ENCODE assay signal across 8 cellular contexts in the genomic region with DNA sequence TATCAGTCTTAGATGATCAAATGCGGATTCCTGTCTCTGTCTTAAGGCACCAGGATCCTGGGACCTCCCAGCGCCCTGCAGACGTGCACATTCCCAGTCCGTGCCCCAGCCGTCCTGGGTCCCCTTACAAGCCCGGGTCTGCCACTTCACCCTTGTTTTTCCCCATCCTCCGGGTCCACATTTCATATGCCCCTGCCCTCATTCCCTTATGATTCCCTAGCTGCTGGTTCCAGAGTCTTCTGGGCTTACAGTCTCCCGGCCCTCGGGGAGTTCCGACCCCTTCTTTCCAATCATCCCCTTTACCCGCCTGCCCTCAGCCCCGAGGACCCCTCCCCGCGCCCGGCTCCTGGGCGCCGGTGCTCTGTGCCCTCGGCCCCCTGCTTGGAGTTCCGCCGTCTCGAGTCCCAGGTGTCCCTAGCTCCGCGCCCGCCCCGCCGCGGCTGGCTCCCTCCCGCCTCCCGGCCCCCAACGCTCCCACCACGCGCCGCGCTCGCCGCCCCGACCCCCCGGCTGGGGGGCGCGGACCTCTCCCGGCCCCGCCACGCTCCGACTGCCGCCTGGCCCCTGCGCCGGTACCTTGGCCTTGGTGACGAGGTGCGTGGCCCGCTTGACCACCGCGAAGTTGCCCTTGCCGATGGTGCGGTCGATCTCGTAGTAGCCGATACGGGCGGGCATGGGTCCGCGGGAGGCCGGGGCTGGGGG. TPM values are rescaled to one million over a fixed set of nuclear protein-coding genes. Genes with fewer than 3 reads are reported as not detected.
DNase-seq lines count a peak whose midpoint lies in the region; ATAC-seq, FAIRE-seq and TF ChIP-seq lines count a peak whose summit lies in the region.

No MANE protein-coding gene starts in this region.

- peak; percentile 43 for DNase-seq in AG08395 (ENCODE audit: low spot score)
- peak; percentile 36 for DNase-seq in RWPE1 (ENCODE audit: low spot score)
- DNase-seq in GM12878 (ENCODE audit: low read depth, low spot score) = no peak
- DNase-seq in NCI-H187 (lab: John Stamatoyannopoulos, UW) = no peak

- no peaks in the 10 kb centered on the region for H3K9me3 ChIP-seq in GM12878 (replicated peaks; ENCODE audit: control insufficient read depth, insufficient read depth, low read length)
- no peaks in the 10 kb centered on the region for H3K9me3 ChIP-seq in iPS-20b (ENCODE audit: insufficient read depth, low read depth, low read length)
- H3K9me3 ChIP-seq in skeletal muscle satellite cell (replicated peaks; ENCODE audit: low read length) = no peaks in the 10 kb centered on the region

- no TSS peak for BruUV-seq in GM12878 (replicated peaks; lab: Mats Ljungman, UMichigan)

- no peaks in the 10 kb centered on the region for H3K27me3 ChIP-seq in GM12878 (replicated peaks in 1 of 2; ENCODE audit: control insufficient read depth in 2 of 2, insufficient read depth in 2 of 2, low read length in 1 of 2)
- no peaks in the 10 kb centered on the region for H3K27me3 ChIP-seq in iPS-20b (ENCODE audit: insufficient read depth, low read length)
- no peaks in the 10 kb centered on the region for H3K27me3 ChIP-seq in skeletal muscle satellite cell (ENCODE audit: control insufficient read depth, insufficient read depth, low read length)

- TF ChIP-seq RAD21 in GM12878 (IDR thresholded peaks at IDR 0.05; ENCODE audit: insufficient read depth, low read depth, low read length) = no peak

- CTCF ChIA-PET in RWPE1 (lab: Yijun Ruan, JAX) (interaction anchor here (0.6 to 0.7 kb wide), 2 partner anchors 70 kb away, joined by 4 to 6 read pairs; no protein-coding TSS in a partner anchor), GM12878 (lab: Yijun Ruan, JAX) (interaction anchor here (0.6 to 3.8 kb wide), 12 partner anchors 8 to 219 kb away, joined by 3 to 21 read pairs (median 4); no protein-coding TSS in a partner anchor)

- ATAC-seq in GM18867 (IDR thresholded peaks at IDR 0.05; ENCODE audit: unreplicated experiment) (peak; percentile 26), HG03066 (IDR thresholded peaks at IDR 0.05; ENCODE audit: low read depth, unreplicated experiment) (peak; percentile 17), GM12878 (peak; percentile 2; the same call in 1 of the 3 replicates)

- peaks cover 59% of the 10 kb centered on the region for H3K79me2 ChIP-seq in GM12878 (ENCODE audit: control insufficient read depth, insufficient read depth, low read length)

- H3K4me3 ChIP-seq in GM12878 = peak overlapping the region; percentile 96
- H3K4me3 ChIP-seq in iPS-20b (ENCODE audit: low read length) = peak overlapping the region; percentile 81
- H3K4me3 ChIP-seq in skeletal muscle satellite cell (ENCODE audit: low read length) = peak overlapping the region; percentile 94

- intact Hi-C loops in GM12878 (cut with micrococcal nuclease; ENCODE audit: unreplicated experiment) = loop anchor here (2.0 to 5.0 kb wide), 2 partner anchors 117 to 170 kb away; no protein-coding TSS in a partner anchor

- in situ Hi-C loops in GM12878 (cut with MboI) = no loop called here

- TF ChIP-seq EP300 in GM12878 (IDR thresholded peaks at IDR 0.05; ENCODE audit: borderline replicate concordance in 1 of 2, control insufficient read depth in 1 of 2, low read depth in 2 of 2, low read length in 2 of 2) = no peak

- peak overlapping the region; percentile 68 for H3K9ac ChIP-seq in GM12878 (ENCODE audit: control insufficient read depth, insufficient read depth, low read length)
- peak overlapping the region; percentile 91 for H3K9ac ChIP-seq in iPS-20b (ENCODE audit: low read depth, low read length)
- H3K9ac ChIP-seq in skeletal muscle satellite cell (ENCODE audit: low read depth, low read length) = peak overlapping the region; percentile 96

- FAIRE-seq in GM12878 (lab: Jason Lieb, UNC) = no peak

- RAD21 ChIA-PET in GM12878 (lab: Charles Lee; ENCODE audit: unreplicated experiment) = interaction anchor here (0.6 to 5.6 kb wide), 17 partner anchors 24 to 326 kb away, joined by 3 to 41 read pairs (median 4); no protein-coding TSS in a partner anchor

- WGBS in GM12878 (ENCODE audit: insufficient coverage, insufficient replicate concordance, low lambda C conversion rate, missing lambda C conversion rate) = under 1% methylated on average over 10 of the region's 62 CpGs

- peak overlapping the region; percentile 92 for H3K27ac ChIP-seq in RWPE1
- H3K27ac ChIP-seq in GM12878 (ENCODE audit: control insufficient read depth, insufficient read depth) = peak overlapping the region; percentile 81
- H3K27ac ChIP-seq in iPS-20b (ENCODE audit: low read length) = peak overlapping the region; percentile 62

- POLR2A ChIA-PET in RWPE1 (lab: Yijun Ruan, JAX; ENCODE audit: low non-redundant PET) = interaction anchor here (0.6 kb wide), 1 partner anchor 81 kb away, joined by 3 read pairs; no protein-coding TSS in a partner anchor
- POLR2A ChIA-PET in GM12878 (lab: Charles Lee) = interaction anchor here (0.6 to 3.5 kb wide), 10 partner anchors 9 to 1038 kb away, joined by 3 to 17 read pairs (median 4); no protein-coding TSS in a partner anchor

- peak overlapping the region; percentile 41 for H2AFZ ChIP-seq in GM12878 (ENCODE audit: control insufficient read depth, low read depth, low read length)

- H3K4me1 ChIP-seq in GM12878 (ENCODE audit: control insufficient read depth, insufficient read depth, low read length) (peaks cover 31% of the 10 kb centered on the region), iPS-20b (ENCODE audit: insufficient read depth, low read length) (peaks cover 20% of the 10 kb centered on the region), skeletal muscle satellite cell (ENCODE audit: control insufficient read depth, insufficient read depth, low read length) (peaks cover 37% of the 10 kb centered on the region)

- H3K36me3 ChIP-seq in GM12878 (ENCODE audit: control insufficient read depth in 2 of 2, insufficient read depth in 2 of 2, low read length in 1 of 2) = no peaks in the 10 kb centered on the region
- no peaks in the 10 kb centered on the region for H3K36me3 ChIP-seq in iPS-20b (ENCODE audit: insufficient read depth, low read depth, low read length)
- H3K36me3 ChIP-seq in skeletal muscle satellite cell (ENCODE audit: insufficient read depth, low read length) = no peaks in the 10 kb centered on the region

- peaks cover 5% of the 10 kb centered on the region; the same call in 1 of the 2 replicates for H4K20me1 ChIP-seq in GM12878 (ENCODE audit: control insufficient read depth, insufficient read depth)

- no peak for TF ChIP-seq CTCF in RWPE1 (conservative IDR thresholded peaks at IDR 0.05; ENCODE audit: low read depth)
- no peak for TF ChIP-seq CTCF in GM12878 (IDR thresholded peaks at IDR 0.05 in 2 of 3, conservative IDR thresholded peaks at IDR 0.05 in 1 of 3; ENCODE audit: control insufficient read depth in 2 of 3, extremely low read depth in 1 of 3, insufficient read depth in 1 of 3, low read depth in 3 of 3, low read length in 3 of 3)

- SMC1A ChIA-PET in GM12878 (lab: Charles Lee; ENCODE audit: uncharacterized antibody, unreplicated experiment) = interaction anchor here (0.6 to 14.6 kb wide), 17 partner anchors 13 to 310 kb away, joined by 3 to 166 read pairs (median 5); a partner anchor contains a TSS

- H3K4me2 ChIP-seq in GM12878 (ENCODE audit: control insufficient read depth, insufficient read depth) (peak overlapping the region; percentile 96), skeletal muscle satellite cell (ENCODE audit: low read length) (peak overlapping the region; percentile 90)

- TF ChIP-seq POLR2A in GM12878 (IDR thresholded peaks at IDR 0.05; ENCODE audit: low read depth, low read length) = no peak

TF ChIP-seq in GM12878, 131 proteins besides CTCF, POLR2A, EP300 and RAD21 (continues in another document):
- peak; percentile 35; the same call in 1 of the 2 replicates for TF ChIP-seq GATAD2B (conservative IDR thresholded peaks at IDR 0.05; ENCODE audit: low read depth)
- no peak for TF ChIP-seq PAX8 (IDR thresholded peaks at IDR 0.05)
- 0 out of 4 replicates have a peak, but pooled peaks of 1 of the 2 experiments have one; percentile 5 for TF ChIP-seq IKZF2 (IDR thresholded peaks at IDR 0.05)

RNA-seq across cellular contexts. Expression of a gene that starts 0.5 kb away (rescaled TPM):
- 171 and 172 TPM in 2 replicates for total RNA-seq in GM12878 (2013; cell fraction: nucleolus; rRNA removed)
- total RNA-seq in GM12878 (2014; rRNA removed) (13.2 and 15.6 TPM in 2 replicates), GM12878 (2014; rRNA removed; fragmentation: Illumina TruSeq; extraction: Trizol) (10.7 and 12.1 TPM in 2 replicates), GM12878 (2021) (24.5 and 31.9 TPM in 2 replicates)
- polyA plus RNA-seq in GM12878 (2011; ENCODE audit: low read depth) = 10.1 TPM
- polyA plus RNA-seq in GM12878 (2011; rRNA removed) (10.4 and 11.4 TPM in 2 replicates), GM12878 (2014; fragmentation: Illumina TruSeq; extraction: Trizol) (14.5 and 16.9 TPM in 2 replicates), GM12878 (2014; fragmentation: Nextera tagmentation; extraction: Ambion mirVana) (1 to 10 TPM; 2.5 to 2.6 TPM), GM12878 (2014; rRNA removed) (14.8 and 15.4 TPM in 2 replicates), GM12878 (2016; fragmentation: Nextera tagmentation; extraction: Ambion mirVana) (10 to 100 TPM in 1 of 2 experiments, 1 to 10 TPM in 1; 2.5 to 10.8 TPM)
- polyA plus RNA-seq in GM12878 (2011; cell fraction: cytosol; rRNA removed) = 12.4 and 14.7 TPM in 2 replicates
- 43.4 and 58.1 TPM in 2 replicates for polyA plus RNA-seq in GM12878 (2011; cell fraction: nucleus; rRNA removed)
- polyA plus RNA-seq in GM12878 (2012) = 12.7 and 13.7 TPM in 2 replicates
- 34.7 and 37.3 TPM in 2 replicates for polyA minus RNA-seq in GM12878 (2011; rRNA and poly(A)+ RNA removed)
- polyA minus RNA-seq in GM12878 (2011; cell fraction: cytosol; rRNA and poly(A)+ RNA removed) = 14.4 and 16.5 TPM in 2 replicates
- 44.2 and 64.9 TPM in 2 replicates for polyA minus RNA-seq in GM12878 (2011; cell fraction: nucleus; rRNA and poly(A)+ RNA removed)
- 10.9 and 14.0 TPM in 2 replicates for total RNA-seq in skeletal muscle satellite cell (2012; rRNA removed)

RNA-seq across cellular contexts. Expression of a gene that starts 46.4 kb away (rescaled TPM):
- 53.3 and 53.4 TPM in 2 replicates for total RNA-seq in GM12878 (2013; cell fraction: nucleolus; rRNA removed)
- total RNA-seq in GM12878 (2014; rRNA removed) (47.5 and 62.2 TPM in 2 replicates), GM12878 (2014; rRNA removed; fragmentation: Illumina TruSeq; extraction: Trizol) (47.8 and 48.3 TPM in 2 replicates), GM12878 (2021) (49.3 and 49.6 TPM in 2 replicates)
- polyA plus RNA-seq in GM12878 (2011; ENCODE audit: low read depth) = 12.1 TPM
- polyA plus RNA-seq in GM12878 (2011; rRNA removed) (32.1 and 36.1 TPM in 2 replicates), GM12878 (2014; fragmentation: Illumina TruSeq; extraction: Trizol) (25.5 and 32.2 TPM in 2 replicates), GM12878 (2014; fragmentation: Nextera tagmentation; extraction: Ambion mirVana) (10 to 100 TPM; 17.6 to 64.8 TPM), GM12878 (2014; rRNA removed) (19.2 and 22.0 TPM in 2 replicates), GM12878 (2016; fragmentation: Nextera tagmentation; extraction: Ambion mirVana) (10 to 100 TPM; 51.1 to 53.2 TPM)
- 21.8 and 26.0 TPM in 2 replicates for polyA plus RNA-seq in GM12878 (2011; cell fraction: cytosol; rRNA removed)
- 13.0 and 16.1 TPM in 2 replicates for polyA plus RNA-seq in GM12878 (2011; cell fraction: nucleus; rRNA removed)
- polyA plus RNA-seq in GM12878 (2012) = 16.4 and 16.8 TPM in 2 replicates
- polyA minus RNA-seq in GM12878 (2011; rRNA and poly(A)+ RNA removed) = 76.4 and 83.2 TPM in 2 replicates
- polyA minus RNA-seq in GM12878 (2011; cell fraction: cytosol; rRNA and poly(A)+ RNA removed) = 21.2 and 28.9 TPM in 2 replicates
- polyA minus RNA-seq in GM12878 (2011; cell fraction: nucleus; rRNA and poly(A)+ RNA removed) = 11.7 and 18.3 TPM in 2 replicates
- 101 and 122 TPM in 2 replicates for total RNA-seq in skeletal muscle satellite cell (2012; rRNA removed)

Comparison
In these comparisons a context has a peak if more than half of its experiments do, and no peak if none do; other contexts are left out.
1. DNase-seq: peak in AG08395 (single experiment) and RWPE1 (single experiment); none in GM12878 (single experiment) and NCI-H187 (0 of 2).
2. Peak in every context shown above with its lines, with median percentiles within 50 percentile points of each other: ATAC-seq, H3K27ac ChIP-seq, H3K4me3 ChIP-seq and H3K9ac ChIP-seq.